15 cellular contexts compared by ENCODE assay signal in genomic region chr7:20741801-20742200, GRCh38. TPM values are rescaled to one million over a fixed set of nuclear protein-coding genes. Genes with fewer than 3 reads are reported as not detected.
A peak's percentile ranks its signal among the peaks of the same experiment; 100 is the strongest.
DNase-seq lines count a peak whose midpoint lies in the region; ATAC-seq and TF ChIP-seq lines count a peak whose summit lies in the region.
"Had no signal": no experiment of that assay in that cellular context is flagged by ENCODE, and none has a peak within 500 bp of the region (broad histone marks: within the 10 kb centered on the region; RNA-seq: fewer than 3 reads in every experiment).

No MANE protein-coding gene starts in this region.

- no peak for DNase-seq in left cardiac atrium
- DNase-seq in omental fat pad (ENCODE audit: low spot score), result no peak
- no peak for DNase-seq in NCI-H2107 (lab: John Stamatoyannopoulos, UW)
- DNase-seq: GOT3, MM.1S, NCI-H187 treated with DMSO at 0.1 percent for 48 hours, NCI-H510A, Peyer's patch, SHP77, T-helper 17 cell had no signal

- ATAC-seq in GM19025 (IDR thresholded peaks at IDR 0.05; ENCODE audit: low read depth, unreplicated experiment), result peak; percentile 35
- ATAC-seq in HG02759 (IDR thresholded peaks at IDR 0.05; ENCODE audit: unreplicated experiment), result peak; percentile 55
- ATAC-seq in HG03354 (IDR thresholded peaks at IDR 0.05; ENCODE audit: poor library complexity, severe bottlenecking, unreplicated experiment), result peak; percentile 70
- ATAC-seq in left cardiac atrium, result no peak
- no peak for ATAC-seq in omental fat pad (ENCODE audit: low FRiP score)
- ATAC-seq in GM18867 (IDR thresholded peaks at IDR 0.05; ENCODE audit: unreplicated experiment), result no peak
- ATAC-seq: HepG2, T-helper 17 cell had no signal

- no peak for TF ChIP-seq CTCF in omental fat pad (IDR thresholded peaks at IDR 0.05)

- intact Hi-C loops in left cardiac atrium (cut with DNase I), result no loop called here

RNA-seq across cellular contexts. Expression of gene SP8, which starts 44.9 kb away (rescaled TPM):
- total RNA-seq in left cardiac atrium (not detected), omental fat pad (not detected)
- total RNA-seq: HepG2, T-helper 17 cell had no signal

Comparison
In these comparisons a context has a peak if more than half of its experiments do, and no peak if none do; other contexts are left out.
1. ATAC-seq: peak in GM19025 (single experiment), HG02759 (single experiment) and HG03354 (single experiment); none in left cardiac atrium (0 of 2), omental fat pad (single experiment) and GM18867 (single experiment).